ENCODE assay signal across 15 cellular contexts in the genomic region with DNA sequence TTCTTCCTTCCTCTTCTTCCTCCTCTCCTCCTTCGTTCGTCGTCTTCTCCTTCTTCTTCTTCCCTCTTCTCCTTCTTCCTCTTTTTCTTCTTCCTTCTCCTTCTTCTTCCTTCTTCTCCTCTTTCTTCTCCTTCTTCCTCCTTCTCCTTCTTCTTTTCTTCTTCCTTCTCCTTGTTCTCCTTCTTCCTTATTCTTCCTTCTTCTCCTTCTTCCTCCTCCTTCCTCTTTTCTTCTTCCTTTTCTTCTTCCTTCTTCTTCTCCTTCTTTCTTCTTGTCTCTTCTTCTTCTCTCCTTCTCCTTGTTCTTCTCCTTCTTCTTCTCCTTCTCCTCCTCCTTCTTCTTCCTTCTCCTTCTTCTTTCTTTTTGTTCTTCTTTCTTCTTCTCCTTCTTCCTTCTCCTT. TPM values are rescaled to one million over a fixed set of nuclear protein-coding genes. Genes with fewer than 3 reads are reported as not detected.
A peak's percentile ranks its signal among the peaks of the same experiment; 100 is the strongest.
DNase-seq lines count a peak whose midpoint lies in the region; ATAC-seq and TF ChIP-seq lines count a peak whose summit lies in the region.
"Had no signal": no experiment of that assay in that cellular context is flagged by ENCODE, and none has a peak within 500 bp of the region (broad histone marks: within the 10 kb centered on the region; RNA-seq: fewer than 3 reads in every experiment).

No MANE protein-coding gene starts in this region.

- intact Hi-C loops in psoas muscle (cut with DNase I) (loop anchor here in 1 of 2 donors (5.0 kb wide), 1 partner anchor 308 kb away; no protein-coding TSS in a partner anchor), PC-3 (cut with micrococcal nuclease) (no loop called here)

- H3K36me3 ChIP-seq in psoas muscle (ENCODE audit: insufficient read depth in 1 of 2, low read depth in 1 of 2), result peaks cover 6 to 41% of the 10 kb centered on the region in 2 donors
- peaks cover 4% of the 10 kb centered on the region for H3K36me3 ChIP-seq in PC-3 (ENCODE audit: low read depth, low read length)

- no peaks in the 10 kb centered on the region for H3K9me3 Mint-ChIP-seq in activated naive CD4-positive, alpha-beta T cell treated with anti-CD3 and anti-CD28 coated beads, Interleukin-2, amount 50 U/mL, for 24 hours
- H3K9me3 Mint-ChIP-seq in effector memory CD8-positive, alpha-beta T cell, result no peaks in the 10 kb centered on the region

- no peak overlapping the region for H3K27ac ChIP-seq in psoas muscle
- no peak overlapping the region for H3K27ac ChIP-seq in PC-3 (ENCODE audit: low read length)
- H3K27ac ChIP-seq: KMS-11 had no signal

- no peaks in the 10 kb centered on the region for H3K9me3 ChIP-seq in T-helper 17 cell (ENCODE audit: control insufficient read depth, low read length, poor library complexity, severe bottlenecking)
- H3K9me3 ChIP-seq in psoas muscle, result no peaks in the 10 kb centered on the region
- H3K9me3 ChIP-seq in PC-3 (ENCODE audit: low read length), result no peaks in the 10 kb centered on the region
- H3K9me3 ChIP-seq: MG63 had no signal

- H3K9me2 ChIP-seq in PC-3 (replicated peaks; ENCODE audit: low read length), result no peaks in the 10 kb centered on the region

- peaks cover 16% of the 10 kb centered on the region for H3K36me3 Mint-ChIP-seq in activated naive CD4-positive, alpha-beta T cell treated with anti-CD3 and anti-CD28 coated beads, Interleukin-2, amount 50 U/mL, for 24 hours
- no peaks in the 10 kb centered on the region for H3K36me3 Mint-ChIP-seq in T-helper 17 cell (ENCODE audit: low read depth)
- peaks cover 14% of the 10 kb centered on the region for H3K36me3 Mint-ChIP-seq in effector memory CD8-positive, alpha-beta T cell (ENCODE audit: insufficient read depth)

- no TSS peak for BruUV-seq in PC-3 (replicated peaks; lab: Mats Ljungman, UMichigan)

- H3K79me2 ChIP-seq in PC-3 (ENCODE audit: low read length), result no peaks in the 10 kb centered on the region

- no peak overlapping the region for H3K9ac ChIP-seq in PC-3 (ENCODE audit: low read length)
- H3K9ac ChIP-seq: KMS-11 had no signal

- CTCF ChIA-PET in PC-3 (lab: Charles Lee), result no interaction called here

- no peaks in the 10 kb centered on the region for H3F3A ChIP-seq in PC-3 (ENCODE audit: low read length, unreplicated experiment)

- 55 to 92% (median 59%) methylated on average over 2 to 3 of the region's 3 CpGs for WGBS in psoas muscle, 3 donors

- H3K4me1 Mint-ChIP-seq in activated naive CD4-positive, alpha-beta T cell treated with anti-CD3 and anti-CD28 coated beads, Interleukin-2, amount 50 U/mL, for 24 hours, result peaks cover 38% of the 10 kb centered on the region
- H3K4me1 Mint-ChIP-seq in T-helper 17 cell, result peaks cover 14% of the 10 kb centered on the region
- H3K4me1 Mint-ChIP-seq in effector memory CD8-positive, alpha-beta T cell (ENCODE audit: low read depth in 2 of 2), result peaks cover 0 to 32% of the 10 kb centered on the region in 2 donors
- H3K4me1 Mint-ChIP-seq: GM23338 had no signal

- H3K27me3 Mint-ChIP-seq in activated naive CD4-positive, alpha-beta T cell treated with anti-CD3 and anti-CD28 coated beads, Interleukin-2, amount 50 U/mL, for 24 hours, result no peaks in the 10 kb centered on the region
- no peaks in the 10 kb centered on the region for H3K27me3 Mint-ChIP-seq in T-helper 17 cell
- no peaks in the 10 kb centered on the region for H3K27me3 Mint-ChIP-seq in effector memory CD8-positive, alpha-beta T cell

- H3K4me3 Mint-ChIP-seq in activated naive CD4-positive, alpha-beta T cell treated with anti-CD3 and anti-CD28 coated beads, Interleukin-2, amount 50 U/mL, for 24 hours, result no peak overlapping the region
- no peak overlapping the region for H3K4me3 Mint-ChIP-seq in T-helper 17 cell
- no peak overlapping the region for H3K4me3 Mint-ChIP-seq in effector memory CD8-positive, alpha-beta T cell
- H3K4me3 Mint-ChIP-seq: GM23338 had no signal

- no peak for ATAC-seq in T-helper 17 cell
- no peak for ATAC-seq in effector memory CD8-positive, alpha-beta T cell (replicated peaks)
- ATAC-seq in HG02759 (IDR thresholded peaks at IDR 0.05; ENCODE audit: unreplicated experiment), result no peak
- no peak for ATAC-seq in psoas muscle
- no peak for ATAC-seq in PC-3
- ATAC-seq: GM23338 had no signal

- no peak for DNase-seq in activated naive CD4-positive, alpha-beta T cell treated with anti-CD3 and anti-CD28 coated beads, Interleukin-2, amount 50 U/mL, for 16 hours
- DNase-seq in T-helper 17 cell, result no peak
- DNase-seq in effector memory CD8-positive, alpha-beta T cell, result no peak
- no peak for DNase-seq in psoas muscle
- DNase-seq in NCI-H1105 treated with DMSO at 0.1 percent for 48 hours (lab: John Stamatoyannopoulos, UW), result no peak
- no peak for DNase-seq in PC-3
- DNase-seq: DMS 273 treated with DMSO at 0.1 percent for 48 hours, MG63, NCI-H1092 treated with DMSO at 0.1 percent for 48 hours, NCI-H187, NCI-H446 had no signal

- H4K20me1 ChIP-seq in PC-3 (ENCODE audit: low read length), result no peaks in the 10 kb centered on the region

- POLR2A ChIA-PET in PC-3 (lab: Charles Lee; ENCODE audit: unreplicated experiment), result no interaction called here

- H3K27ac Mint-ChIP-seq in activated naive CD4-positive, alpha-beta T cell treated with anti-CD3 and anti-CD28 coated beads, Interleukin-2, amount 50 U/mL, for 24 hours, result peak overlapping the region; percentile 92
- H3K27ac Mint-ChIP-seq in T-helper 17 cell, result peak overlapping the region; percentile 14
- H3K27ac Mint-ChIP-seq in effector memory CD8-positive, alpha-beta T cell, result peak overlapping the region; percentile 68 to 94
- H3K27ac Mint-ChIP-seq: GM23338 had no signal

- H3K27me3 ChIP-seq in psoas muscle (ENCODE audit: insufficient read depth in 3 of 3, low read length in 2 of 3), result no peaks in the 10 kb centered on the region
- no peaks in the 10 kb centered on the region for H3K27me3 ChIP-seq in PC-3 (ENCODE audit: low read length)
- H3K27me3 ChIP-seq: MG63 had no signal

- TF ChIP-seq CTCF in psoas muscle (IDR thresholded peaks at IDR 0.05), result no peak
- no peak for TF ChIP-seq CTCF in PC-3 (conservative IDR thresholded peaks at IDR 0.05; ENCODE audit: low read depth, low read length)

- H3K4me2 ChIP-seq in PC-3 (ENCODE audit: low read length), result no peak overlapping the region
- H3K4me2 ChIP-seq: GM23338, KMS-11 had no signal

- H3K4me1 ChIP-seq in psoas muscle (no peaks in the 10 kb centered on the region), PC-3 (ENCODE audit: insufficient read depth, low read length) (no peaks in the 10 kb centered on the region)

- no peak overlapping the region for H2AFZ ChIP-seq in PC-3 (ENCODE audit: low read length)
- H2AFZ ChIP-seq: GM23338 had no signal

- no peak overlapping the region for H3K4me3 ChIP-seq in psoas muscle
- no peak overlapping the region for H3K4me3 ChIP-seq in PC-3 (ENCODE audit: low read length)
- H3K4me3 ChIP-seq: GM23338, MG63 had no signal

RNA-seq across cellular contexts. Expression of gene SPG21, which starts 35.3 kb away (rescaled TPM):
- total RNA-seq in T-helper 17 cell (10 to 100 TPM; 42.4 to 48.6 TPM), psoas muscle (10 to 100 TPM; 38.6 to 66.9 (median 52.1) TPM), PC-3 (2014; rRNA removed) (53.0 and 53.8 TPM in 2 replicates)
- 100 to 1,000 TPM in 1 of 3 donors, 10 to 100 TPM in 2; 58.4 to 106 (median 58.4) TPM for polyA plus RNA-seq in psoas muscle

RNA-seq across cellular contexts. Expression of gene ANKDD1A, which starts 42.7 kb away (rescaled TPM):
- total RNA-seq in T-helper 17 cell (1 to 10 TPM; 3.0 to 8.9 TPM), psoas muscle (1 to 10 TPM in 1 of 4 donors, under 1 TPM in 3; 0.46 to 1.2 (median 0.92) TPM), PC-3 (2014; rRNA removed) (5.8 and 8.9 TPM in 2 replicates)
- polyA plus RNA-seq in psoas muscle, result under 1 TPM; 0.18 to 0.30 (median 0.20) TPM

Comparison
In these comparisons a context has a peak if more than half of its experiments do, and no peak if none do; other contexts are left out.
1. H3K27ac Mint-ChIP-seq: peak in every context shown above with its lines; median percentile 92 in activated naive CD4-positive, alpha-beta T cell treated with anti-CD3 and anti-CD28 coated beads, Interleukin-2, amount 50 U/mL, for 24 hours; 81 in effector memory CD8-positive, alpha-beta T cell; 14 in T-helper 17 cell.